In genomic region chr3:48581621-48582481, GRCh38 we compare ENCODE assay signal across 1 cellular context.
A peak's percentile ranks its signal among the peaks of the same experiment; 100 is the strongest.
TF ChIP-seq lines count a peak whose summit lies in the region.

No MANE protein-coding gene starts in this region.

TF ChIP-seq in HepG2, 621 proteins besides CTCF, POLR2A, EP300 and RAD21:
- TF ChIP-seq NR2F6 (IDR thresholded peaks at IDR 0.05): 0 out of 2 replicates have a peak, but pooled peaks have one; percentile 28
- TF ChIP-seq NR2F6 (CRISPR knock-in tag; IDR thresholded peaks at IDR 0.05): no peak
- TF ChIP-seq ZBTB33 (CRISPR knock-in tag; IDR thresholded peaks at IDR 0.05): 0 out of 2 replicates have a peak, but pooled peaks have one; percentile 28
- TF ChIP-seq SP5 (CRISPR knock-in tag; IDR thresholded peaks at IDR 0.05; ENCODE audit: borderline replicate concordance, low read depth): 0 out of 2 replicates have a peak, but pooled peaks have one; percentile 32
- TF ChIP-seq BCL3 (CRISPR knock-in tag; IDR thresholded peaks at IDR 0.05): no peak
- TF ChIP-seq SAP130 (CRISPR knock-in tag; IDR thresholded peaks at IDR 0.05; ENCODE audit: low read depth): peak; percentile 35; the same call in 1 of the 2 replicates
